In the genomic region with DNA sequence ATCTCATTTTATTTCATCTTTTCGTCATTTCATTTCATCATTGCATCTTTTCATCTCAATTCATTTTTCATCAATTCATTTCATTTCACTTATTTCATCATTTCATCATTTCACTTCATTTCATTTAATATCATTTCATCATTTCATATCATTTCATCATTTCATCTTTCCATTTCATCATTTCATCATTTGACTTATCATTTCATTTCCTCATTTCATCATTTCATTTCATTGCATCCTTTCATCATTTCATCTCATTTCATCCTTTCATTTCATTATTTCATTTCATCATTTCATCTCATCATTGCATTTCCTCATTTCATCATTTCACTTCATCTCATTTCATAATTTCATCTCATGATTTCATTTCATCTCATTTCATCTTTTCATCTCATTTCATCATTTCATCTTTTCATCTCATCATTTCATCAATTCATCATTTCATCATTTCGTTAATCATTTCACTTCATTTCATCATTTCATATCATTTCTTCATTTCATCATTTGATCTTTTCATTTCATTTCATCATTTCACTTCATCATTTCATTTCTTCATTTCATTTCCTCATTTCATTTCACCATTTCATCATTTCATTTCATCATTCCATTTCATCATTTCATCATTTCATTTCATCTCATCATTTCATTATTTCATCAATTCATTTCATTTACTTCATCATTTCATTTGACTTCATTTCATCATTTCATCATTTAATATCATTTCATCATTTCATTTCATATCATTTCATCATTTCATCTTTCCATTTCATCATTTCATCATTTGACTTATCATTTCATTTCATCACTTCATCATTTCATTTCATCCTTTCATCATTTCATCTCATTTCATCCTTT, we compare ENCODE assay signal across 1 cellular context.
TF ChIP-seq lines count a peak whose summit lies in the region.

No MANE protein-coding gene starts in this region.

TF ChIP-seq in K562, 482 proteins besides CTCF, POLR2A, EP300 and RAD21 (continued from another document and continues in another):
- TF ChIP-seq SMARCA4 (IDR thresholded peaks at IDR 0.05) (peak; percentile 44; the same call in 1 of the 2 replicates), NFIC (IDR thresholded peaks at IDR 0.05) (0 out of 2 replicates have a peak, but pooled peaks have one; percentile 10), HDAC1 (IDR thresholded peaks at IDR 0.05) (peak in 1 of 2 experiments; percentile 66; a peak in 2 of 4 replicates), HDAC3 (IDR thresholded peaks at IDR 0.05; ENCODE audit: borderline replicate concordance, partially characterized antibody) (peak; percentile 37), EHMT2 (IDR thresholded peaks at IDR 0.05) (peak; percentile 72), EP400 (IDR thresholded peaks at IDR 0.05) (peak; percentile 57; the same call in 1 of the 2 replicates), NCOA2 (IDR thresholded peaks at IDR 0.05; ENCODE audit: partially characterized antibody in 2 of 2) (peak in 1 of 2 experiments; percentile 46), THRAP3 (IDR thresholded peaks at IDR 0.05; ENCODE audit: borderline replicate concordance) (peak; percentile 86; the same call in 1 of the 2 replicates), SMARCA5 (IDR thresholded peaks at IDR 0.05) (peak; percentile 58; the same call in 1 of the 2 replicates), BRD9 (IDR thresholded peaks at IDR 0.05; ENCODE audit: low read depth, partially characterized antibody) (peak; percentile 86), ZC3H8 (IDR thresholded peaks at IDR 0.05) (peak; percentile 69; the same call in 1 of the 2 replicates), BCOR (IDR thresholded peaks at IDR 0.05) (peak; percentile 77; the same call in 1 of the 2 replicates), LEF1 (IDR thresholded peaks at IDR 0.05) (0 out of 2 replicates have a peak, but pooled peaks have one; percentile 34), ZNF318 (IDR thresholded peaks at IDR 0.05; ENCODE audit: borderline replicate concordance in 1 of 2, low read depth in 1 of 2) (peak in 1 of 2 experiments; percentile 84; a peak in 2 of 4 replicates)
- TF ChIP-seq, protein P1, sequence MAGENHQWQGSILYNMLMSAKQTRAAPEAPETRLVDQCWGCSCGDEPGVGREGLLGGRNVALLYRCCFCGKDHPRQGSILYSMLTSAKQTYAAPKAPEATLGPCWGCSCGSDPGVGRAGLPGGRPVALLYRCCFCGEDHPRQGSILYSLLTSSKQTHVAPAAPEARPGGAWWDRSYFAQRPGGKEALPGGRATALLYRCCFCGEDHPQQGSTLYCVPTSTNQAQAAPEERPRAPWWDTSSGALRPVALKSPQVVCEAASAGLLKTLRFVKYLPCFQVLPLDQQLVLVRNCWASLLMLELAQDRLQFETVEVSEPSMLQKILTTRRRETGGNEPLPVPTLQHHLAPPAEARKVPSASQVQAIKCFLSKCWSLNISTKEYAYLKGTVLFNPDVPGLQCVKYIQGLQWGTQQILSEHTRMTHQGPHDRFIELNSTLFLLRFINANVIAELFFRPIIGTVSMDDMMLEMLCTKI (IDR thresholded peaks at IDR 0.05; ENCODE audit: partially characterized antibody) = peak; percentile 72
- TF ChIP-seq, protein P2, sequence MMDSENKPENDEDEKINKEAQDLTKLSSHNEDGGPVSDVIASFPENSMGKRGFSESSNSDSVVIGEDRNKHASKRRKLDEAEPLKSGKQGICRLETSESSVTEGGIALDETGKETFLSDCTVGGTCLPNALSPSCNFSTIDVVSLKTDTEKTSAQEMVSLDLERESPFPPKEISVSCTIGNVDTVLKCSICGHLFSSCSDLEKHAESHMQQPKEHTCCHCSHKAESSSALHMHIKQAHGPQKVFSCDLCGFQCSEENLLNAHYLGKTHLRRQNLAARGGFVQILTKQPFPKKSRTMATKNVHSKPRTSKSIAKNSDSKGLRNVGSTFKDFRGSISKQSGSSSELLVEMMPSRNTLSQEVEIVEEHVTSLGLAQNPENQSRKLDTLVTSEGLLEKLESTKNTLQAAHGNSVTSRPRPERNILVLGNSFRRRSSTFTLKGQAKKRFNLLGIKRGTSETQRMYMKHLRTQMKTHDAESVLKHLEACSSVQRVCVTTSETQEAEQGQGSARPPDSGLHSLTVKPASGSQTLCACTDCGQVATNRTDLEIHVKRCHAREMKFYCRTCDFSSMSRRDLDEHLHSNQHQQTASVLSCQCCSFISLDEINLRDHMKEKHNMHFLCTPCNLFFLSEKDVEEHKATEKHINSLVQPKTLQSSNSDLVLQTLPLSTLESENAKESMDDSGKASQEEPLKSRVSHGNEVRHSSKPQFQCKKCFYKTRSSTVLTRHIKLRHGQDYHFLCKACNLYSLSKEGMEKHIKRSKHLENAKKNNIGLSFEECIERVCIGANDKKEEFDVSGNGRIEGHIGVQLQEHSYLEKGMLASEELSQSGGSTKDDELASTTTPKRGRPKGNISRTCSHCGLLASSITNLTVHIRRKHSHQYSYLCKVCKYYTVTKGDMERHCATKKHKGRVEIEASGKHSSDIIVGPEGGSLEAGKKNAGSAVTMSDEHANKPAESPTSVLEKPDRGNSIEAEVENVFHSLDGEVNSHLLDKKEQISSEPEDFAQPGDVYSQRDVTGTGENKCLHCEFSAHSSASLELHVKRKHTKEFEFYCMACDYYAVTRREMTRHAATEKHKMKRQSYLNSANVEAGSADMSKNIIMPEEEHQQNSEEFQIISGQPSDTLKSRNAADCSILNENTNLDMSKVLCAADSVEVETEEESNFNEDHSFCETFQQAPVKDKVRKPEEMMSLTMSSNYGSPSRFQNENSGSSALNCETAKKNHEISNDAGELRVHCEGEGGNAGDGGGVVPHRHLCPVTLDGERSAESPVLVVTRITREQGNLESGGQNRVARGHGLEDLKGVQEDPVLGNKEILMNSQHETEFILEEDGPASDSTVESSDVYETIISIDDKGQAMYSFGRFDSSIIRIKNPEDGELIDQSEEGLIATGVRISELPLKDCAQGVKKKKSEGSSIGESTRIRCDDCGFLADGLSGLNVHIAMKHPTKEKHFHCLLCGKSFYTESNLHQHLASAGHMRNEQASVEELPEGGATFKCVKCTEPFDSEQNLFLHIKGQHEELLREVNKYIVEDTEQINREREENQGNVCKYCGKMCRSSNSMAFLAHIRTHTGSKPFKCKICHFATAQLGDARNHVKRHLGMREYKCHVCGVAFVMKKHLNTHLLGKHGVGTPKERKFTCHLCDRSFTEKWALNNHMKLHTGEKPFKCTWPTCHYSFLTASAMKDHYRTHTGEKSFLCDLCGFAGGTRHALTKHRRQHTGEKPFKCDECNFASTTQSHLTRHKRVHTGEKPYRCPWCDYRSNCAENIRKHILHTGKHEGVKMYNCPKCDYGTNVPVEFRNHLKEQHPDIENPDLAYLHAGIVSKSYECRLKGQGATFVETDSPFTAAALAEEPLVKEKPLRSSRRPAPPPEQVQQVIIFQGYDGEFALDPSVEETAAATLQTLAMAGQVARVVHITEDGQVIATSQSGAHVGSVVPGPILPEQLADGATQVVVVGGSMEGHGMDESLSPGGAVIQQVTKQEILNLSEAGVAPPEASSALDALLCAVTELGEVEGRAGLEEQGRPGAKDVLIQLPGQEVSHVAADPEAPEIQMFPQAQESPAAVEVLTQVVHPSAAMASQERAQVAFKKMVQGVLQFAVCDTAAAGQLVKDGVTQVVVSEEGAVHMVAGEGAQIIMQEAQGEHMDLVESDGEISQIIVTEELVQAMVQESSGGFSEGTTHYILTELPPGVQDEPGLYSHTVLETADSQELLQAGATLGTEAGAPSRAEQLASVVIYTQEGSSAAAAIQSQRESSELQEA (IDR thresholded peaks at IDR 0.05; ENCODE audit: low read depth) = peak; percentile 54; the same call in 1 of the 2 replicates
- TF ChIP-seq, protein P3, sequence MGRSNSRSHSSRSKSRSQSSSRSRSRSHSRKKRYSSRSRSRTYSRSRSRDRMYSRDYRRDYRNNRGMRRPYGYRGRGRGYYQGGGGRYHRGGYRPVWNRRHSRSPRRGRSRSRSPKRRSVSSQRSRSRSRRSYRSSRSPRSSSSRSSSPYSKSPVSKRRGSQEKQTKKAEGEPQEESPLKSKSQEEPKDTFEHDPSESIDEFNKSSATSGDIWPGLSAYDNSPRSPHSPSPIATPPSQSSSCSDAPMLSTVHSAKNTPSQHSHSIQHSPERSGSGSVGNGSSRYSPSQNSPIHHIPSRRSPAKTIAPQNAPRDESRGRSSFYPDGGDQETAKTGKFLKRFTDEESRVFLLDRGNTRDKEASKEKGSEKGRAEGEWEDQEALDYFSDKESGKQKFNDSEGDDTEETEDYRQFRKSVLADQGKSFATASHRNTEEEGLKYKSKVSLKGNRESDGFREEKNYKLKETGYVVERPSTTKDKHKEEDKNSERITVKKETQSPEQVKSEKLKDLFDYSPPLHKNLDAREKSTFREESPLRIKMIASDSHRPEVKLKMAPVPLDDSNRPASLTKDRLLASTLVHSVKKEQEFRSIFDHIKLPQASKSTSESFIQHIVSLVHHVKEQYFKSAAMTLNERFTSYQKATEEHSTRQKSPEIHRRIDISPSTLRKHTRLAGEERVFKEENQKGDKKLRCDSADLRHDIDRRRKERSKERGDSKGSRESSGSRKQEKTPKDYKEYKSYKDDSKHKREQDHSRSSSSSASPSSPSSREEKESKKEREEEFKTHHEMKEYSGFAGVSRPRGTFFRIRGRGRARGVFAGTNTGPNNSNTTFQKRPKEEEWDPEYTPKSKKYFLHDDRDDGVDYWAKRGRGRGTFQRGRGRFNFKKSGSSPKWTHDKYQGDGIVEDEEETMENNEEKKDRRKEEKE (IDR thresholded peaks at IDR 0.05; ENCODE audit: borderline replicate concordance in 1 of 2, control insufficient read depth in 1 of 2, low read depth in 2 of 2, low read length in 1 of 2) = peak in 1 of 2 experiments; percentile 38; a peak in 1 of 4 replicates
- TF ChIP-seq, protein P4, sequence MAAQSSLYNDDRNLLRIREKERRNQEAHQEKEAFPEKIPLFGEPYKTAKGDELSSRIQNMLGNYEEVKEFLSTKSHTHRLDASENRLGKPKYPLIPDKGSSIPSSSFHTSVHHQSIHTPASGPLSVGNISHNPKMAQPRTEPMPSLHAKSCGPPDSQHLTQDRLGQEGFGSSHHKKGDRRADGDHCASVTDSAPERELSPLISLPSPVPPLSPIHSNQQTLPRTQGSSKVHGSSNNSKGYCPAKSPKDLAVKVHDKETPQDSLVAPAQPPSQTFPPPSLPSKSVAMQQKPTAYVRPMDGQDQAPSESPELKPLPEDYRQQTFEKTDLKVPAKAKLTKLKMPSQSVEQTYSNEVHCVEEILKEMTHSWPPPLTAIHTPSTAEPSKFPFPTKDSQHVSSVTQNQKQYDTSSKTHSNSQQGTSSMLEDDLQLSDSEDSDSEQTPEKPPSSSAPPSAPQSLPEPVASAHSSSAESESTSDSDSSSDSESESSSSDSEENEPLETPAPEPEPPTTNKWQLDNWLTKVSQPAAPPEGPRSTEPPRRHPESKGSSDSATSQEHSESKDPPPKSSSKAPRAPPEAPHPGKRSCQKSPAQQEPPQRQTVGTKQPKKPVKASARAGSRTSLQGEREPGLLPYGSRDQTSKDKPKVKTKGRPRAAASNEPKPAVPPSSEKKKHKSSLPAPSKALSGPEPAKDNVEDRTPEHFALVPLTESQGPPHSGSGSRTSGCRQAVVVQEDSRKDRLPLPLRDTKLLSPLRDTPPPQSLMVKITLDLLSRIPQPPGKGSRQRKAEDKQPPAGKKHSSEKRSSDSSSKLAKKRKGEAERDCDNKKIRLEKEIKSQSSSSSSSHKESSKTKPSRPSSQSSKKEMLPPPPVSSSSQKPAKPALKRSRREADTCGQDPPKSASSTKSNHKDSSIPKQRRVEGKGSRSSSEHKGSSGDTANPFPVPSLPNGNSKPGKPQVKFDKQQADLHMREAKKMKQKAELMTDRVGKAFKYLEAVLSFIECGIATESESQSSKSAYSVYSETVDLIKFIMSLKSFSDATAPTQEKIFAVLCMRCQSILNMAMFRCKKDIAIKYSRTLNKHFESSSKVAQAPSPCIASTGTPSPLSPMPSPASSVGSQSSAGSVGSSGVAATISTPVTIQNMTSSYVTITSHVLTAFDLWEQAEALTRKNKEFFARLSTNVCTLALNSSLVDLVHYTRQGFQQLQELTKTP (IDR thresholded peaks at IDR 0.05; ENCODE audit: low read depth in 1 of 2, partially characterized antibody in 2 of 2) = peak in 1 of 2 experiments; percentile 70
